Comparison of ENCODE assay signal across 25 cellular contexts in genomic region chr9:88979021-88979420, GRCh38. TPM values are rescaled to one million over a fixed set of nuclear protein-coding genes. Genes with fewer than 3 reads are reported as not detected.
DNase-seq lines count a peak whose midpoint lies in the region; ATAC-seq and TF ChIP-seq lines count a peak whose summit lies in the region.
"Had no signal": no experiment of that assay in that cellular context is flagged by ENCODE, and none has a peak within 500 bp of the region (broad histone marks: within the 10 kb centered on the region; RNA-seq: fewer than 3 reads in every experiment).

No MANE protein-coding gene starts in this region.

- H3K27me3 ChIP-seq in esophagus muscularis mucosa (no peaks in the 10 kb centered on the region), gastrocnemius medialis (no peaks in the 10 kb centered on the region)
- H3K27me3 ChIP-seq: BLaER1, MG63 had no signal

- no peak for TF ChIP-seq EP300 in esophagus muscularis mucosa (IDR thresholded peaks at IDR 0.05)

- no peak for TF ChIP-seq CTCF in esophagus muscularis mucosa (IDR thresholded peaks at IDR 0.05)
- TF ChIP-seq CTCF in gastrocnemius medialis (IDR thresholded peaks at IDR 0.05 in 4 of 5, conservative IDR thresholded peaks at IDR 0.05 in 1 of 5) = no peak

- H3K4me1 ChIP-seq in esophagus muscularis mucosa (peaks cover 12 to 58% (median 37%) of the 10 kb centered on the region in 4 donors), gastrocnemius medialis (no peaks in the 10 kb centered on the region)
- H3K4me1 ChIP-seq: BLaER1, HAP-1 had no signal

- peak; percentile 28 for DNase-seq in AG20443 (ENCODE audit: low spot score)
- no peak for DNase-seq in esophagus muscularis mucosa (ENCODE audit: extremely low spot score)
- peak; percentile 6 for DNase-seq in cardiac septum (ENCODE audit: low spot score)
- no peak for DNase-seq in gastrocnemius medialis
- no peak for DNase-seq in hypothalamus (lab: John Stamatoyannopoulos, UW)
- DNase-seq in glomerular visceral epithelial cell (ENCODE audit: extremely low spot score) = no peak
- no peak for DNase-seq in left lobe of liver (ENCODE audit: low spot score)
- DNase-seq: CD4-positive, CD25-positive, alpha-beta regulatory T cell; GOT3; HFFc6; IMR-90; KG1; MG63; NCI-H1105 treated with DMSO at 0.1 percent for 48 hours; NCI-H146; NCI-H1930; NCI-H2107; NCI-H446; NCI-H526; NCI-H82; PC-9; SHP77 had no signal

- H3K9me3 ChIP-seq in esophagus muscularis mucosa = no peaks in the 10 kb centered on the region
- no peaks in the 10 kb centered on the region for H3K9me3 ChIP-seq in gastrocnemius medialis
- H3K9me3 ChIP-seq: HAP-1 had no signal

- WGBS in esophagus muscularis mucosa = 71% methylated on average over 2 of the region's 2 CpGs

- TF ChIP-seq POLR2A in esophagus muscularis mucosa (IDR thresholded peaks at IDR 0.05; ENCODE audit: low read depth) = no peak
- TF ChIP-seq POLR2A in gastrocnemius medialis (IDR thresholded peaks at IDR 0.05) = no peak

- peak overlapping the region; percentile 65 to 76 (median 69) for H3K27ac ChIP-seq in esophagus muscularis mucosa (replicated peaks in 1 of 4)
- no peak overlapping the region for H3K27ac ChIP-seq in gastrocnemius medialis
- H3K27ac ChIP-seq: BLaER1, PC-9 had no signal

- H3K4me3 ChIP-seq in esophagus muscularis mucosa (no peak overlapping the region), gastrocnemius medialis (no peak overlapping the region)
- H3K4me3 ChIP-seq: BLaER1, HAP-1, MG63, PC-9 had no signal

- ATAC-seq in gastrocnemius medialis = peak; percentile 33 to 42
- ATAC-seq in HG03097 (IDR thresholded peaks at IDR 0.05; ENCODE audit: low FRiP score, unreplicated experiment) = no peak
- ATAC-seq in left lobe of liver = no peak

- in situ Hi-C loops in gastrocnemius medialis (cut with MboI; ENCODE audit: low sequenced_read_pairs in 4 of 4) = loop anchor here in 1 of 4 donors (25.0 kb wide), 1 partner anchor 242 kb away; no protein-coding TSS in a partner anchor

- intact Hi-C loops in esophagus muscularis mucosa (cut with DNase I) (no loop called here), cardiac septum (cut with DNase I) (no loop called here), gastrocnemius medialis (cut with DNase I; ENCODE audit: low total_unique reads) (no loop called here)

- H3K36me3 ChIP-seq in esophagus muscularis mucosa (no peaks in the 10 kb centered on the region), gastrocnemius medialis (no peaks in the 10 kb centered on the region)
- H3K36me3 ChIP-seq: BLaER1, HAP-1, MG63 had no signal

RNA-seq across cellular contexts. Expression of gene S1PR3, which starts 12.2 kb away (rescaled TPM):
- 100 to 1,000 TPM; 184 to 340 (median 223) TPM for total RNA-seq in esophagus muscularis mucosa
- total RNA-seq in cardiac septum = 9.9 TPM
- total RNA-seq in gastrocnemius medialis = 10 to 100 TPM in 1 of 4 donors, 1 to 10 TPM in 3; 3.3 to 13.4 (median 5.7) TPM
- 2.0 TPM for total RNA-seq in left lobe of liver
- total RNA-seq: CD4-positive, CD25-positive, alpha-beta regulatory T cell had no signal

Comparison
In these comparisons a context has a peak if more than half of its experiments do, and no peak if none do; other contexts are left out.
1. DNase-seq: peak in AG20443 (single experiment) and cardiac septum (single experiment); none in esophagus muscularis mucosa (single experiment), gastrocnemius medialis (0 of 2), hypothalamus (0 of 51), glomerular visceral epithelial cell (single experiment) and left lobe of liver (single experiment).
2. H3K27ac ChIP-seq: peak in esophagus muscularis mucosa (4 of 4); none in gastrocnemius medialis (0 of 4).
3. ATAC-seq: peak in gastrocnemius medialis (2 of 2); none in HG03097 (single experiment) and left lobe of liver (single experiment).
4. RNA of gene S1PR3, which starts 12.2 kb away (total RNA-seq): 184 to 340 TPM in esophagus muscularis mucosa; 9.9 TPM in cardiac septum (single experiment), 3.3 to 13.4 TPM in gastrocnemius medialis and 2.0 TPM in left lobe of liver (single experiment); every median in the first group is over 10 times any median in the second.